Comparison of ENCODE assay signal across 10 cellular contexts in the genomic region with DNA sequence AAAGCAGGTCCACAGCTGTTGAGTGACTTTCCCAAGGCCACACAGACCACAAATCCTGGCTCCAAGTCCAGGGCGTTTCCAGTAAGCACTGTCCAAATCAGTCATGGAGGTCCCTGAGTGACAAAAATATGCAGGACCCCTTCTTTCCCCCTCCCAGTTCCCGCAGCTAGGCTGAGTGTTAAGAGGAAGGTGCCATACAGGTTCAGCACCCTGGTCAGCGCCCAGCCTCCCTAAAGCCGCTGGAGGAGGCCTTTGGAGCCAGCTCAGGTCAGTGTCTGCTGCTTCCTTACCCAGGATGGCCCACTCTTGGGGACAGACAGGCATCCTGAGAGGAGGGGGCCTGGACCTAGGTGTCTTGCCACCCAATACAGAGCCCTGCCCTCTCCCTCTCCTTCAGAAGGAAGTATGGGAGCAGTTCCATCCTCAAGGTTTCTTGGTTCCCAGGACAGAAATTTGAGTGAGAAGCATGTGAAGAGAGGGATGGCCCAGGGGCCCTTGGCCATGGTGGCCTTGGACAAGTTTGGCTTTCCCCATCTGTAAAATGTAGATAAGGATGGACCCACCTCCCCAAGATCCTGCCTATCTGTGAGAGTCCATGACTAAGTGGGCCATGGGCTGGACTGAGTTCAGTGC. TPM values are rescaled to one million over a fixed set of nuclear protein-coding genes. Genes with fewer than 3 reads are reported as not detected.
DNase-seq lines count a peak whose midpoint lies in the region; ATAC-seq and TF ChIP-seq lines count a peak whose summit lies in the region.
"Had no signal": no experiment of that assay in that cellular context is flagged by ENCODE, and none has a peak within 500 bp of the region (broad histone marks: within the 10 kb centered on the region; RNA-seq: fewer than 3 reads in every experiment).

No MANE protein-coding gene starts in this region.

- H3K9me3 ChIP-seq in RWPE2 (ENCODE audit: severe bottlenecking) (no peaks in the 10 kb centered on the region), WERI-Rb-1 (ENCODE audit: severe bottlenecking) (no peaks in the 10 kb centered on the region)
- no peaks in the 10 kb centered on the region for H3K9me3 ChIP-seq in effector memory CD4-positive, alpha-beta T cell (ENCODE audit: control insufficient read depth, low read length)
- H3K9me3 ChIP-seq: ascending aorta had no signal

- no peaks in the 10 kb centered on the region for H3K4me1 ChIP-seq in RWPE2 (ENCODE audit: insufficient read depth, poor library complexity, severe bottlenecking)
- H3K4me1 ChIP-seq in effector memory CD4-positive, alpha-beta T cell (ENCODE audit: control insufficient read depth, insufficient read depth, low read length, poor library complexity, severe bottlenecking), result no peaks in the 10 kb centered on the region
- H3K4me1 ChIP-seq: ascending aorta had no signal

- no peaks in the 10 kb centered on the region for H3K27me3 Mint-ChIP-seq in stimulated activated naive CD8-positive, alpha-beta T cell treated with anti-CD3 and anti-CD28 coated beads, Interleukin-15, amount 100 ng/mL, for 72 hours

- no peaks in the 10 kb centered on the region for H3K4me1 Mint-ChIP-seq in stimulated activated naive CD8-positive, alpha-beta T cell treated with anti-CD3 and anti-CD28 coated beads, Interleukin-15, amount 100 ng/mL, for 72 hours

- no peak overlapping the region for H3K4me3 Mint-ChIP-seq in stimulated activated naive CD8-positive, alpha-beta T cell treated with anti-CD3 and anti-CD28 coated beads, Interleukin-15, amount 100 ng/mL, for 72 hours

- ATAC-seq in stimulated activated naive CD8-positive, alpha-beta T cell treated with anti-CD3 and anti-CD28 coated beads, Interleukin-15, Interleukin-2, amounts not matched to agents 100 U/mL and 50 U/mL, for 24 hours, result no peak
- ATAC-seq in stimulated activated naive CD8-positive, alpha-beta T cell treated with anti-CD3 and anti-CD28 coated beads, Interleukin-15, amount 100 ng/mL, for 72 hours, result no peak
- ATAC-seq in RWPE2 (ENCODE audit: low read depth) (peak; percentile 43; the same call in 2 of the 3 replicates), omental fat pad (ENCODE audit: low FRiP score) (no peak)

- no peak for TF ChIP-seq CTCF in RWPE2 (IDR thresholded peaks at IDR 0.05; ENCODE audit: poor library complexity, severe bottlenecking)
- no peak for TF ChIP-seq CTCF in fibroblast of the aortic adventitia (IDR thresholded peaks at IDR 0.05; ENCODE audit: insufficient read depth, low read length)
- TF ChIP-seq CTCF in WERI-Rb-1 (IDR thresholded peaks at IDR 0.05; ENCODE audit: low read depth, low read length), result no peak
- no peak for TF ChIP-seq CTCF in omental fat pad (IDR thresholded peaks at IDR 0.05)

- peaks cover 35% of the 10 kb centered on the region for H3K36me3 ChIP-seq in RWPE2 (ENCODE audit: low read depth)
- H3K36me3 ChIP-seq in effector memory CD4-positive, alpha-beta T cell (ENCODE audit: control insufficient read depth, insufficient read depth, low read length), result peaks cover 47% of the 10 kb centered on the region
- peaks cover 34% of the 10 kb centered on the region for H3K36me3 ChIP-seq in WERI-Rb-1

- H3K27ac Mint-ChIP-seq in stimulated activated naive CD8-positive, alpha-beta T cell treated with anti-CD3 and anti-CD28 coated beads, Interleukin-15, amount 100 ng/mL, for 72 hours, result no peak overlapping the region

- H3K4me3 ChIP-seq in RWPE2 (ENCODE audit: severe bottlenecking) (no peak overlapping the region), fibroblast of the aortic adventitia (ENCODE audit: low read depth, low read length) (no peak overlapping the region), WERI-Rb-1 (ENCODE audit: low read depth, low read length) (no peak overlapping the region)
- no peak overlapping the region for H3K4me3 ChIP-seq in effector memory CD4-positive, alpha-beta T cell (ENCODE audit: insufficient read depth, low read depth, low read length, poor library complexity, severe bottlenecking)
- H3K4me3 ChIP-seq: ascending aorta had no signal

- H3K27ac ChIP-seq in RWPE2 (ENCODE audit: poor library complexity, severe bottlenecking) (no peak overlapping the region), WERI-Rb-1 (no peak overlapping the region)
- H3K27ac ChIP-seq in effector memory CD4-positive, alpha-beta T cell (ENCODE audit: insufficient read depth, low read length, poor library complexity, severe bottlenecking), result no peak overlapping the region
- H3K27ac ChIP-seq: ascending aorta had no signal

- no peaks in the 10 kb centered on the region for H3K27me3 ChIP-seq in RWPE2 (ENCODE audit: insufficient read depth, poor library complexity, severe bottlenecking)
- no peaks in the 10 kb centered on the region for H3K27me3 ChIP-seq in effector memory CD4-positive, alpha-beta T cell (replicated peaks; ENCODE audit: control insufficient read depth, insufficient read depth, low read length, poor library complexity, severe bottlenecking)
- no peaks in the 10 kb centered on the region for H3K27me3 ChIP-seq in WERI-Rb-1 (ENCODE audit: insufficient read depth, low read depth, severe bottlenecking)
- H3K27me3 ChIP-seq: ascending aorta had no signal

- H3K9me3 Mint-ChIP-seq in stimulated activated naive CD8-positive, alpha-beta T cell treated with anti-CD3 and anti-CD28 coated beads, Interleukin-15, amount 100 ng/mL, for 72 hours, result no peaks in the 10 kb centered on the region

- DNase-seq in stimulated activated naive CD8-positive, alpha-beta T cell treated with anti-CD3 and anti-CD28 coated beads, Interleukin-15, Interleukin-2, amounts not matched to agents 100 U/mL and 50 U/mL, for 24 hours, result peak; percentile 29
- DNase-seq in stimulated activated naive CD8-positive, alpha-beta T cell treated with anti-CD3 and anti-CD28 coated beads, Interleukin-15, amount 100 ng/mL, for 72 hours, result no peak
- DNase-seq in RWPE2 (ENCODE audit: low spot score) (no peak), fibroblast of the aortic adventitia (ENCODE audit: low read depth) (peak; percentile 38), WERI-Rb-1 (no peak), hepatic stellate cell (ENCODE audit: low spot score) (no peak), omental fat pad (ENCODE audit: low spot score) (no peak)
- DNase-seq in effector memory CD4-positive, alpha-beta T cell, result no peak
- DNase-seq: glutamatergic neuron had no signal

RNA-seq across cellular contexts. Expression of a gene that starts 13.2 kb away (rescaled TPM):
- total RNA-seq in fibroblast of the aortic adventitia (ENCODE audit: low replicate concordance) (not detected in 2 replicates), omental fat pad (1 to 10 TPM in 2 of 4 donors, not detected in 2; 1.7 to 2.8 TPM)
- total RNA-seq: ascending aorta had no signal

RNA-seq across cellular contexts. Expression of a gene that starts 31.7 kb away (rescaled TPM):
- 0.09 TPM in 1 of 2 replicates, not detected in the other for total RNA-seq in fibroblast of the aortic adventitia (ENCODE audit: low replicate concordance)
- total RNA-seq in omental fat pad, result 1 to 10 TPM in 1 of 4 donors, under 1 TPM in 2, not detected in 1; 0.28 to 2.0 (median 0.38) TPM
- total RNA-seq: ascending aorta had no signal

RNA-seq across cellular contexts. Expression of a gene that starts 53.2 kb away (rescaled TPM):
- 62.1 and 142 TPM in 2 replicates for total RNA-seq in fibroblast of the aortic adventitia (ENCODE audit: low replicate concordance)
- 100 to 1,000 TPM in 1 of 4 donors, 10 to 100 TPM in 3; 60.9 to 140 (median 74.6) TPM for total RNA-seq in omental fat pad

RNA-seq across cellular contexts. Expression of a gene that starts 54.3 kb away (rescaled TPM):
- not detected in 2 replicates for total RNA-seq in fibroblast of the aortic adventitia (ENCODE audit: low replicate concordance)
- not detected for total RNA-seq in omental fat pad
- total RNA-seq: ascending aorta had no signal

Comparison
In these comparisons a context has a peak if more than half of its experiments do, and no peak if none do; other contexts are left out.
1. DNase-seq: peak in stimulated activated naive CD8-positive, alpha-beta T cell treated with anti-CD3 and anti-CD28 coated beads, Interleukin-15, Interleukin-2, amounts not matched to agents 100 U/mL and 50 U/mL, for 24 hours (single experiment) and fibroblast of the aortic adventitia (single experiment); none in stimulated activated naive CD8-positive, alpha-beta T cell treated with anti-CD3 and anti-CD28 coated beads, Interleukin-15, amount 100 ng/mL, for 72 hours (0 of 2), RWPE2 (single experiment), effector memory CD4-positive, alpha-beta T cell (0 of 3), WERI-Rb-1 (single experiment), hepatic stellate cell (single experiment) and omental fat pad (single experiment).